8 cellular contexts compared by ENCODE assay signal in genomic region chr13:34155931-34156607, GRCh38.
A peak's percentile ranks its signal among the peaks of the same experiment; 100 is the strongest.
DNase-seq lines count a peak whose midpoint lies in the region; ATAC-seq, FAIRE-seq and TF ChIP-seq lines count a peak whose summit lies in the region.
"Had no signal": no experiment of that assay in that cellular context is flagged by ENCODE, and none has a peak within 500 bp of the region (broad histone marks: within the 10 kb centered on the region; RNA-seq: fewer than 3 reads in every experiment).

No MANE protein-coding gene starts in this region.

- H3K4me1 Mint-ChIP-seq in HFFc6 (ENCODE audit: low read depth) = peaks cover 60% of the 10 kb centered on the region

- H3K4me3 Mint-ChIP-seq in HFFc6 = peak overlapping the region; percentile 74
- H3K4me3 Mint-ChIP-seq: activated naive CD8-positive, alpha-beta T cell treated with anti-CD3 and anti-CD28 coated beads for 36 hours had no signal

- H3K4me1 ChIP-seq in small intestine (ENCODE audit: control insufficient read depth in 2 of 2, insufficient read depth in 1 of 2, low read depth in 1 of 2, low read length in 1 of 2) = no peaks in the 10 kb centered on the region
- H3K4me1 ChIP-seq in right cardiac atrium (ENCODE audit: control insufficient read depth, insufficient read depth, low read length) = no peaks in the 10 kb centered on the region

- 15 to 57% (median 30%) methylated on average over 10 of the region's 10 CpGs for WGBS in small intestine, 3 donors
- 89% methylated on average over 10 of the region's 10 CpGs for WGBS in right cardiac atrium

- peaks cover 7% of the 10 kb centered on the region; the same call in 1 of the 2 replicates for H3K36me3 Mint-ChIP-seq in HFFc6 (ENCODE audit: low read depth)
- H3K36me3 Mint-ChIP-seq: activated naive CD8-positive, alpha-beta T cell treated with anti-CD3 and anti-CD28 coated beads for 36 hours had no signal

- H3K27me3 ChIP-seq in small intestine (ENCODE audit: control insufficient read depth in 2 of 2, insufficient read depth in 2 of 2, low read length in 2 of 2) (no peaks in the 10 kb centered on the region), right cardiac atrium (ENCODE audit: control insufficient read depth, insufficient read depth) (no peaks in the 10 kb centered on the region)

- no peak for FAIRE-seq in small intestine (lab: Jason Lieb, UNC)

- DNase-seq in HFFc6 = peak; percentile 83
- peak; percentile 68 for DNase-seq in SHP77 treated with DMSO at 0.1 percent for 48 hours (lab: John Stamatoyannopoulos, UW)
- DNase-seq in small intestine = peak; percentile 60
- DNase-seq in right cardiac atrium = no peak
- DNase-seq: activated naive CD8-positive, alpha-beta T cell treated with anti-CD3 and anti-CD28 coated beads for 36 hours had no signal

- H3K4me3 ChIP-seq in small intestine (ENCODE audit: low read depth in 1 of 2, low read length in 2 of 2) (no peak overlapping the region), right cardiac atrium (ENCODE audit: low read length) (no peak overlapping the region)

- no peaks in the 10 kb centered on the region; the same call in 1 of the 2 replicates for H3K27me3 Mint-ChIP-seq in HFFc6 (ENCODE audit: insufficient read depth)

- ATAC-seq in esophagus mucosa (peak; percentile 70), GM21447 (IDR thresholded peaks at IDR 0.05; ENCODE audit: unreplicated experiment) (no peak), right cardiac atrium (no peak), HG03139 (IDR thresholded peaks at IDR 0.05; ENCODE audit: unreplicated experiment) (no peak)

- no peaks in the 10 kb centered on the region for H3K9me3 Mint-ChIP-seq in HFFc6

- intact Hi-C loops in right cardiac atrium (cut with DNase I) = no loop called here

- H3K36me3 ChIP-seq in small intestine (ENCODE audit: control insufficient read depth in 2 of 2, insufficient read depth in 2 of 2, low read length in 2 of 2) = no peaks in the 10 kb centered on the region

- H3K27ac ChIP-seq in small intestine (ENCODE audit: low read depth in 1 of 2, low read length in 1 of 2) (peak overlapping the region in 1 of 2 donors; percentile 5), right cardiac atrium (ENCODE audit: low read length) (no peak overlapping the region)

- H3K9me3 ChIP-seq in small intestine (ENCODE audit: control insufficient read depth, low read depth) (no peaks in the 10 kb centered on the region), right cardiac atrium (ENCODE audit: control insufficient read depth, low read length) (no peaks in the 10 kb centered on the region)

- peak overlapping the region; percentile 93 for H3K27ac Mint-ChIP-seq in HFFc6

- TF ChIP-seq CTCF in HFFc6 (IDR thresholded peaks at IDR 0.05) = no peak

Comparison
In these comparisons a context has a peak if more than half of its experiments do, and no peak if none do; other contexts are left out.
1. DNase-seq: peak in HFFc6 (single experiment), SHP77 treated with DMSO at 0.1 percent for 48 hours (single experiment) and small intestine (single experiment); none in right cardiac atrium (0 of 3).